13 cellular contexts compared by ENCODE assay signal in the genomic region with DNA sequence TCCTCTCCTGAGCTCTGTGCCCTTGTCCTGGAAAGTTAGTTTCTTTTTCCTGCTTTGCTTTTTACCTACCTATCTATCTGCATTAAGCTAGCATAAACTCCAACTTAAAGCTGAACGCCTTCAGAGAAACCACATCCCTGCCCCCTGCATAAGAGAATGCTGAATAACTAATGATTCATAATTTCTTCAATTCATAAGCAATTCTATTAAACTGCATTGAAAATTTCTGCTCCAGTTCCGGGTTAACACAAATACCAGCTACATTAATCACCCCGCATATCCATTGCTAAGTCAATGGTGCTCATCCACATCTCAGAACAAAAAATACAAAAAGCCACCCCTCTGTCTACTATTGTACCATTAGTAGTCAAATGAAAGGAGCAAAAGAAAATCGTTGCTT.
DNase-seq lines count a peak whose midpoint lies in the region; ATAC-seq and TF ChIP-seq lines count a peak whose summit lies in the region.
"Had no signal": no experiment of that assay in that cellular context is flagged by ENCODE, and none has a peak within 500 bp of the region (broad histone marks: within the 10 kb centered on the region; RNA-seq: fewer than 3 reads in every experiment).

No MANE protein-coding gene starts in this region.

- TF ChIP-seq CTCF in colonic mucosa (IDR thresholded peaks at IDR 0.05) (no peak), neural cell (IDR thresholded peaks at IDR 0.05; ENCODE audit: poor library complexity, severe bottlenecking) (no peak)

- no peaks in the 10 kb centered on the region for H3K36me3 ChIP-seq in MG63
- no peaks in the 10 kb centered on the region for H3K36me3 ChIP-seq in colonic mucosa
- H3K36me3 ChIP-seq in neural cell (ENCODE audit: insufficient read depth, low read length) = peaks cover 3% of the 10 kb centered on the region
- H3K36me3 ChIP-seq: esophagus squamous epithelium, left ventricle myocardium inferior had no signal

- no peak overlapping the region for H3K4me2 ChIP-seq in neural cell (ENCODE audit: low read length)

- TF ChIP-seq EP300 in neural cell (conservative IDR thresholded peaks at IDR 0.05; ENCODE audit: poor library complexity, severe bottlenecking) = no peak

- no peak for TF ChIP-seq RAD21 in neural cell (conservative IDR thresholded peaks at IDR 0.05)

- H3K9ac ChIP-seq in colonic mucosa (ENCODE audit: low read depth in 2 of 2, low read length in 2 of 2) (no peak overlapping the region), neural cell (ENCODE audit: low read length) (no peak overlapping the region)

- no peak for ATAC-seq in sciatic nerve
- ATAC-seq: stimulated activated memory B cell treated with anti-CD40 and anti-IgM and Interleukin-4, amounts not matched to agents 10 μg/mL and 1 μg/mL and 100 μg/mL, for 72 hours had no signal

- H4K20me1 ChIP-seq in neural cell (ENCODE audit: insufficient read depth) = no peaks in the 10 kb centered on the region

- no peaks in the 10 kb centered on the region for H3K4me1 ChIP-seq in colonic mucosa

- H3K79me2 ChIP-seq in neural cell (replicated peaks; ENCODE audit: insufficient read depth, low read length) = peaks cover 5% of the 10 kb centered on the region

- peak; percentile 10 for DNase-seq in Daoy (ENCODE audit: low read depth)
- DNase-seq in MG63 = peak; percentile 15
- no peak for DNase-seq in colonic mucosa
- no peak for DNase-seq in sciatic nerve (ENCODE audit: low spot score)
- no peak for DNase-seq in NCI-H510A treated with DMSO at 0.1 percent for 48 hours (lab: John Stamatoyannopoulos, UW)
- no peak for DNase-seq in stimulated activated naive CD4-positive, alpha-beta T cell treated with Interleukin-2 at 50 U/mL for 16 hours (lab: John Stamatoyannopoulos, UW)
- DNase-seq in globus pallidus (ENCODE audit: low spot score) = no peak
- DNase-seq: activated T-cell treated with anti-CD3 and anti-CD28 coated beads for 4 hours, esophagus squamous epithelium, Karpas-422, left ventricle myocardium inferior had no signal

- H3K27ac ChIP-seq in colonic mucosa (peak overlapping the region; percentile 6), neural cell (ENCODE audit: low read length) (peak overlapping the region; percentile 48)
- H3K27ac ChIP-seq: esophagus squamous epithelium, left ventricle myocardium inferior had no signal

- no peaks in the 10 kb centered on the region for H3K27me3 ChIP-seq in MG63
- no peaks in the 10 kb centered on the region for H3K27me3 ChIP-seq in colonic mucosa
- H3K27me3 ChIP-seq in neural cell (ENCODE audit: insufficient read depth, low read depth, low read length) = no peaks in the 10 kb centered on the region
- H3K27me3 ChIP-seq: esophagus squamous epithelium had no signal

- H3K9me3 ChIP-seq in MG63 (no peaks in the 10 kb centered on the region), colonic mucosa (no peaks in the 10 kb centered on the region), neural cell (ENCODE audit: low read length) (no peaks in the 10 kb centered on the region)
- H3K9me3 ChIP-seq: esophagus squamous epithelium, left ventricle myocardium inferior had no signal

- H3K4me3 ChIP-seq in MG63 = no peak overlapping the region
- no peak overlapping the region for H3K4me3 ChIP-seq in colonic mucosa
- H3K4me3 ChIP-seq in neural cell (ENCODE audit: low read length) = peak overlapping the region; percentile 13
- H3K4me3 ChIP-seq: esophagus squamous epithelium, left ventricle myocardium inferior had no signal

- no peaks in the 10 kb centered on the region for H3K9me2 ChIP-seq in neural cell (ENCODE audit: insufficient read depth, low read length)

- no peak overlapping the region for H2AFZ ChIP-seq in neural cell (ENCODE audit: low read depth, low read length)

- no peaks in the 10 kb centered on the region for H3F3A ChIP-seq in neural cell (ENCODE audit: insufficient read depth, low read length, poor library complexity, severe bottlenecking)

- intact Hi-C loops in colonic mucosa (cut with DNase I) (no loop called here), sciatic nerve (cut with DNase I) (no loop called here)

TF ChIP-seq in neural cell, 6 proteins besides CTCF, POLR2A, EP300 and RAD21:
- TF ChIP-seq POLR2AphosphoS5 (IDR thresholded peaks at IDR 0.05) = no peak
- TF ChIP-seq, protein P1, sequence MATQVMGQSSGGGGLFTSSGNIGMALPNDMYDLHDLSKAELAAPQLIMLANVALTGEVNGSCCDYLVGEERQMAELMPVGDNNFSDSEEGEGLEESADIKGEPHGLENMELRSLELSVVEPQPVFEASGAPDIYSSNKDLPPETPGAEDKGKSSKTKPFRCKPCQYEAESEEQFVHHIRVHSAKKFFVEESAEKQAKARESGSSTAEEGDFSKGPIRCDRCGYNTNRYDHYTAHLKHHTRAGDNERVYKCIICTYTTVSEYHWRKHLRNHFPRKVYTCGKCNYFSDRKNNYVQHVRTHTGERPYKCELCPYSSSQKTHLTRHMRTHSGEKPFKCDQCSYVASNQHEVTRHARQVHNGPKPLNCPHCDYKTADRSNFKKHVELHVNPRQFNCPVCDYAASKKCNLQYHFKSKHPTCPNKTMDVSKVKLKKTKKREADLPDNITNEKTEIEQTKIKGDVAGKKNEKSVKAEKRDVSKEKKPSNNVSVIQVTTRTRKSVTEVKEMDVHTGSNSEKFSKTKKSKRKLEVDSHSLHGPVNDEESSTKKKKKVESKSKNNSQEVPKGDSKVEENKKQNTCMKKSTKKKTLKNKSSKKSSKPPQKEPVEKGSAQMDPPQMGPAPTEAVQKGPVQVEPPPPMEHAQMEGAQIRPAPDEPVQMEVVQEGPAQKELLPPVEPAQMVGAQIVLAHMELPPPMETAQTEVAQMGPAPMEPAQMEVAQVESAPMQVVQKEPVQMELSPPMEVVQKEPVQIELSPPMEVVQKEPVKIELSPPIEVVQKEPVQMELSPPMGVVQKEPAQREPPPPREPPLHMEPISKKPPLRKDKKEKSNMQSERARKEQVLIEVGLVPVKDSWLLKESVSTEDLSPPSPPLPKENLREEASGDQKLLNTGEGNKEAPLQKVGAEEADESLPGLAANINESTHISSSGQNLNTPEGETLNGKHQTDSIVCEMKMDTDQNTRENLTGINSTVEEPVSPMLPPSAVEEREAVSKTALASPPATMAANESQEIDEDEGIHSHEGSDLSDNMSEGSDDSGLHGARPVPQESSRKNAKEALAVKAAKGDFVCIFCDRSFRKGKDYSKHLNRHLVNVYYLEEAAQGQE (IDR thresholded peaks at IDR 0.05; ENCODE audit: borderline replicate concordance) = no peak
- TF ChIP-seq EZH2 (IDR thresholded peaks at IDR 0.05; ENCODE audit: borderline replicate concordance, insufficient read depth, low read length, poor library complexity, severe bottlenecking) = no peak
- TF ChIP-seq MXI1 (conservative IDR thresholded peaks at IDR 0.05; ENCODE audit: poor library complexity, severe bottlenecking) = no peak
- TF ChIP-seq TAF1 (IDR thresholded peaks at IDR 0.05; ENCODE audit: low read depth) = no peak
- no peak for TF ChIP-seq SMC3 (conservative IDR thresholded peaks at IDR 0.05; ENCODE audit: poor library complexity)
TF ChIP-seq in neural cell: peak in this region for 0.

Comparison
In these comparisons a context has a peak if more than half of its experiments do, and no peak if none do; other contexts are left out.
1. DNase-seq: peak in Daoy (single experiment) and MG63 (single experiment); none in colonic mucosa (single experiment), sciatic nerve (single experiment), NCI-H510A treated with DMSO at 0.1 percent for 48 hours (single experiment), stimulated activated naive CD4-positive, alpha-beta T cell treated with Interleukin-2 at 50 U/mL for 16 hours (single experiment) and globus pallidus (single experiment).